Comparison of ENCODE assay signal across 8 cellular contexts in genomic region chr1:229254910-229255541, GRCh38. TPM values are rescaled to one million over a fixed set of nuclear protein-coding genes. Genes with fewer than 3 reads are reported as not detected.
DNase-seq lines count a peak whose midpoint lies in the region; ATAC-seq and TF ChIP-seq lines count a peak whose summit lies in the region.

No MANE protein-coding gene starts in this region.

- H3K9me2 ChIP-seq in HCT116 (ENCODE audit: insufficient read depth): no peaks in the 10 kb centered on the region

- DNase-seq in COR-L47 (lab: John Stamatoyannopoulos, UW) (peak; percentile 25), HCT116 (ENCODE audit: low read depth, low spot score) (no peak), SK-MEL-5 (ENCODE audit: low read depth, low spot score) (peak; percentile 45), heart left ventricle (no peak), transverse colon (no peak), RKO (ENCODE audit: low spot score) (no peak)

- H3K9ac ChIP-seq in HCT116 (ENCODE audit: low read length): no peak overlapping the region

- no peak for TF ChIP-seq POLR2A in HCT116 (IDR thresholded peaks at IDR 0.05; ENCODE audit: borderline replicate concordance, extremely low read depth, insufficient read depth, insufficient read length)
- no peak for TF ChIP-seq POLR2A in heart left ventricle (IDR thresholded peaks at IDR 0.05)
- TF ChIP-seq POLR2A in transverse colon (IDR thresholded peaks at IDR 0.05): no peak

- peak; percentile 80 for TF ChIP-seq RAD21 in HCT116 (IDR thresholded peaks at IDR 0.05; ENCODE audit: low read depth)

- H3K4me2 ChIP-seq in HCT116 (ENCODE audit: low read length): no peak overlapping the region

- in situ Hi-C loops in SK-MEL-5 (cut with HindIII; ENCODE audit: low pct_unique_long_range_greater_than_20kb, low sequenced_read_pairs): no loop called here
- in situ Hi-C loops in transverse colon (cut with MboI; ENCODE audit: low pct_ligation_motif_present in 1 of 4, low pct_unique_long_range_greater_than_20kb in 1 of 4, low sequenced_read_pairs in 3 of 4): loop anchor here (10.0 to 25.0 kb wide), 4 partner anchors 220 to 1057 kb away; no protein-coding TSS in a partner anchor

- intact Hi-C loops in HCT116 (cut with micrococcal nuclease): loop anchor here (1.0 to 10.0 kb wide), 5 partner anchors 200 to 591 kb away; partner anchors contain the start of genes RHOU, TAF5L and URB2
- intact Hi-C loops in heart left ventricle (cut with DNase I): loop anchor here in 7 of 10 donors (1.0 to 10.0 kb wide), 8 partner anchors 227 to 1060 kb away; no protein-coding TSS in a partner anchor
- intact Hi-C loops in transverse colon (cut with DNase I; ENCODE audit: low total_unique reads): loop anchor here (5.0 to 10.0 kb wide), 2 partner anchors 227 to 590 kb away; no protein-coding TSS in a partner anchor

- POLR2A ChIA-PET in HCT116 (lab: Charles Lee): interaction anchor here (0.8 to 1.2 kb wide), 2 partner anchors 591 to 798 kb away, joined by 3 to 4 read pairs; a partner anchor contains a TSS

- H3K9me3 ChIP-seq in HCT116 (ENCODE audit: control insufficient read depth in 1 of 2, insufficient read depth in 1 of 2, low read depth in 1 of 2, low read length in 2 of 2) (no peaks in the 10 kb centered on the region), heart left ventricle (no peaks in the 10 kb centered on the region), transverse colon (no peaks in the 10 kb centered on the region)

- H3K27me3 ChIP-seq in HCT116 (ENCODE audit: insufficient read depth, low read length): no peaks in the 10 kb centered on the region
- H3K27me3 ChIP-seq in heart left ventricle: peaks cover 0 to 11% (median 0%) of the 10 kb centered on the region in 9 donors
- H3K27me3 ChIP-seq in transverse colon: no peaks in the 10 kb centered on the region

- H3K4me3 ChIP-seq in HCT116 (replicated peaks in 1 of 2; ENCODE audit: low read depth in 1 of 2, low read length in 2 of 2) (no peak overlapping the region), heart left ventricle (no peak overlapping the region), transverse colon (no peak overlapping the region)

- TF ChIP-seq CTCF in HCT116 (IDR thresholded peaks at IDR 0.05 in 2 of 3, conservative IDR thresholded peaks at IDR 0.05 in 1 of 3; ENCODE audit: borderline replicate concordance in 1 of 3, insufficient read depth in 1 of 3, low read depth in 2 of 3, low read length in 2 of 3) (peak; percentile 34 to 62 (median 42); a peak in 5 of 6 replicates), heart left ventricle (IDR thresholded peaks at IDR 0.05) (peak in 10 of 12 donors; percentile 13 to 29 (median 23)), transverse colon (IDR thresholded peaks at IDR 0.05) (peak in 4 of 5 experiments; percentile 23 to 48 (median 36))

- no TSS peak for BruUV-seq in HCT116 (replicated peaks; lab: Mats Ljungman, UMichigan)

- RAD21 ChIA-PET in HCT116 (lab: Charles Lee; ENCODE audit: low non-redundant PET in 1 of 2, low total read pairs in 2 of 2, uncharacterized antibody in 2 of 2, unreplicated experiment in 2 of 2): interaction anchor here (0.6 to 2.0 kb wide), 7 partner anchors 15 to 742 kb away, joined by 3 to 12 read pairs (median 4); no protein-coding TSS in a partner anchor

- no peak overlapping the region for H2AFZ ChIP-seq in HCT116 (ENCODE audit: low read depth, low read length, poor library complexity, severe bottlenecking)

- no peak overlapping the region for H3K27ac ChIP-seq in HCT116 (ENCODE audit: low read depth, low read length)
- no peak overlapping the region for H3K27ac ChIP-seq in heart left ventricle
- H3K27ac ChIP-seq in transverse colon: no peak overlapping the region

- no peak for TF ChIP-seq EP300 in transverse colon (IDR thresholded peaks at IDR 0.05; ENCODE audit: low read depth)

- peak; percentile 44; the same call in 1 of the 2 replicates for ATAC-seq in HCT116
- ATAC-seq in heart left ventricle: no peak
- ATAC-seq in GM21381 (IDR thresholded peaks at IDR 0.05; ENCODE audit: unreplicated experiment): no peak
- no peak for ATAC-seq in GM18867 (IDR thresholded peaks at IDR 0.05; ENCODE audit: unreplicated experiment)

- 65 to 74% (median 71%) methylated on average over 1 of the region's 1 CpG for WGBS in heart left ventricle, 4 donors
- 20 to 81% methylated on average over 1 of the region's 1 CpG for WGBS in transverse colon (ENCODE audit: low coverage in 1 of 2), 2 donors

- H3K36me3 ChIP-seq in HCT116 (ENCODE audit: control insufficient read depth in 1 of 2, insufficient read depth in 2 of 2, low read length in 2 of 2): no peaks in the 10 kb centered on the region
- H3K36me3 ChIP-seq in heart left ventricle: no peaks in the 10 kb centered on the region
- no peaks in the 10 kb centered on the region for H3K36me3 ChIP-seq in transverse colon

- H3K4me1 ChIP-seq in HCT116 (ENCODE audit: control insufficient read depth in 1 of 2, insufficient read depth in 2 of 2, low read length in 2 of 2) (peaks cover 21 to 22% of the 10 kb centered on the region in 2 experiments), heart left ventricle (peaks cover 0 to 35% (median 6%) of the 10 kb centered on the region in 12 donors), transverse colon (peaks cover 0 to 4% (median 1%) of the 10 kb centered on the region in 4 donors)

- H3K79me2 ChIP-seq in HCT116 (ENCODE audit: insufficient read depth, low read length): no peaks in the 10 kb centered on the region

- CTCF ChIA-PET in HCT116 (lab: Charles Lee): interaction anchor here (0.9 to 3.2 kb wide), 12 partner anchors 16 to 591 kb away, joined by 3 to 38 read pairs (median 8); partner anchors contain the start of genes ABCB10 and RAB4A

- H4K20me1 ChIP-seq in HCT116 (ENCODE audit: insufficient read depth): no peaks in the 10 kb centered on the region

TF ChIP-seq in HCT116, 20 proteins besides CTCF, POLR2A, EP300 and RAD21:
- TF ChIP-seq, protein P1, sequence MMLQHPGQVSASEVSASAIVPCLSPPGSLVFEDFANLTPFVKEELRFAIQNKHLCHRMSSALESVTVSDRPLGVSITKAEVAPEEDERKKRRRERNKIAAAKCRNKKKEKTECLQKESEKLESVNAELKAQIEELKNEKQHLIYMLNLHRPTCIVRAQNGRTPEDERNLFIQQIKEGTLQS (IDR thresholded peaks at IDR 0.05): no peak
- TF ChIP-seq POLR2AphosphoS5 (IDR thresholded peaks at IDR 0.05; ENCODE audit: low read depth, low read length) (no peak), CEBPB (IDR thresholded peaks at IDR 0.05; ENCODE audit: low read depth) (no peak), TCF7L2 (IDR thresholded peaks at IDR 0.05; ENCODE audit: borderline replicate concordance, extremely low read depth, insufficient read depth, insufficient read length) (no peak), SRF (IDR thresholded peaks at IDR 0.05; ENCODE audit: low read depth) (no peak), REST (IDR thresholded peaks at IDR 0.05; ENCODE audit: low read depth) (no peak), EZH2 (IDR thresholded peaks at IDR 0.05) (no peak)

RNA-seq across cellular contexts. Expression of gene RAB4A, which starts 15.9 kb away (rescaled TPM):
- 101 TPM for total RNA-seq in HCT116 (2021; ENCODE audit: unreplicated experiment)
- 46.0 and 57.7 TPM in 2 replicates for polyA plus RNA-seq in HCT116 (2012)
- total RNA-seq in SK-MEL-5 (2014; rRNA removed; shearing (Covaris generic)): 35.9 and 41.1 TPM in 2 replicates
- 42.0 and 43.9 TPM in 2 replicates for polyA plus RNA-seq in SK-MEL-5 (2015; cell fraction: cytosol; rRNA removed)
- 14.8 and 15.9 TPM in 2 replicates for polyA plus RNA-seq in SK-MEL-5 (2015; cell fraction: nucleus; rRNA removed)
- 100 to 1,000 TPM in 5 of 9 donors, 10 to 100 TPM in 4; 33.6 to 159 (median 121) TPM for total RNA-seq in heart left ventricle
- polyA plus RNA-seq in heart left ventricle: 10 to 100 TPM; 27.6 to 65.7 TPM
- 10 to 100 TPM in 3 of 4 donors, 1 to 10 TPM in 1; 7.4 to 56.9 (median 28.0) TPM for total RNA-seq in transverse colon

Comparison
In these comparisons a context has a peak if more than half of its experiments do, and no peak if none do; other contexts are left out.
1. DNase-seq: peak in COR-L47 (single experiment) and SK-MEL-5 (single experiment); none in HCT116 (single experiment), heart left ventricle (0 of 5), transverse colon (single experiment) and RKO (single experiment).
2. Peak in every context shown above with its lines, with median percentiles within 50 percentile points of each other: CTCF ChIP-seq.